ENCODE assay signal across 10 cellular contexts in the genomic region with DNA sequence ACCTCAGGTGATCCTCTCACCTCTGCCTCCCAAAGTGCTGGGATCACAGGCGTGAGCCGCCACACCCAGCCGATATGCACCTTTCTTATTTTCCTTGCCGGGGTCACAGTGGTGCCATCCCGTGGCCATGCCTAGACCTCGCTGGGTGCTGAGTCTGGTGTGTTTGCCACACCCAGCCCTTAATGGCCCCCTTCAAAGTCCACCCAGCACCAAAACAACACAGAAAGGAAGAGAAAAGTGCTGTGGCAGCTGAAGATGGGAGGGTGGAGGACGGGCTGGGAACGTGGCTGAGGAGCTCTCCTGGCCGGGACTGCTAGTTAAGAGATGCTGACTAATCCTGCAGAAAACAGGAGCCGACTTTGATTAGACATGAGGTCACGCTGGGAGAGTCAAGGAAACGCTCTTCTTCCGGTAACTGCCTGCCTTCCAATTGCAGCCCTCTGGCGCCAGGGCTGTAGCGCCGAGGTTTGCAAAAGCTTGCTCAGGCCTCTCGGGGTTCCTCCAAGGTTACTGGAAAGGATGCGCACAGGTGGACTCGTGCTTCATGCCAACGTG. TPM values are rescaled to one million over a fixed set of nuclear protein-coding genes. Genes with fewer than 3 reads are reported as not detected.
DNase-seq lines count a peak whose midpoint lies in the region; ATAC-seq and TF ChIP-seq lines count a peak whose summit lies in the region.
"Had no signal": no experiment of that assay in that cellular context is flagged by ENCODE, and none has a peak within 500 bp of the region (broad histone marks: within the 10 kb centered on the region; RNA-seq: fewer than 3 reads in every experiment).

No MANE protein-coding gene starts in this region.

- peaks cover 55% of the 10 kb centered on the region for H3K36me3 ChIP-seq in lower lobe of right lung
- H3K36me3 ChIP-seq: cardiac muscle cell had no signal

- H3K27ac ChIP-seq in lower lobe of right lung: peak overlapping the region; percentile 56
- H3K27ac ChIP-seq: cardiac muscle cell had no signal

- no peaks in the 10 kb centered on the region for H3K27me3 ChIP-seq in lower lobe of right lung (ENCODE audit: low read depth)
- H3K27me3 ChIP-seq: cardiac muscle cell had no signal

- no peaks in the 10 kb centered on the region for H3K9me3 ChIP-seq in lower lobe of right lung

- peak; percentile 44 to 49 for ATAC-seq in lower lobe of right lung
- ATAC-seq: T-helper 17 cell had no signal

- peak; percentile 4 for TF ChIP-seq CTCF in lower lobe of right lung (IDR thresholded peaks at IDR 0.05)

- intact Hi-C loops in lower lobe of right lung (cut with DNase I): no loop called here

- H3K4me3 ChIP-seq in lower lobe of right lung: no peak overlapping the region
- H3K4me3 ChIP-seq: cardiac muscle cell had no signal

- peaks cover 21% of the 10 kb centered on the region for H3K4me1 ChIP-seq in lower lobe of right lung

- DNase-seq in A172 (ENCODE audit: low spot score) (peak; percentile 96), M059J (ENCODE audit: low read depth) (peak; percentile 85), cerebellum (ENCODE audit: low spot score) (peak; percentile 51), lower lobe of right lung (no peak), DMS 273 (lab: John Stamatoyannopoulos, UW; ENCODE audit: unreplicated experiment) (no peak), HUDEP-2 (lab: John Stamatoyannopoulos, UW; ENCODE audit: unreplicated experiment in 76 of 76) (no peak)
- no peak for DNase-seq in activated naive CD4-positive, alpha-beta T cell treated with anti-CD3 and anti-CD28 coated beads, Interleukin-2, amount 50 U/mL, for 16 hours
- no peak for DNase-seq in activated CD4-positive, alpha-beta T cell treated with anti-CD3 and anti-CD28 coated beads, Interleukin-2, amount 50 U/mL, for 1 hour
- DNase-seq: T-helper 17 cell had no signal

RNA-seq across cellular contexts. Expression of a gene that starts 10.9 kb away (rescaled TPM):
- 6.5 and 8.0 TPM in 2 replicates for total RNA-seq in A172 (2014; rRNA removed; shearing (Covaris generic))
- total RNA-seq in M059J (2014; rRNA removed; shearing (Covaris generic)): 2.4 and 3.7 TPM in 2 replicates
- total RNA-seq in cerebellum (18.0 TPM), lower lobe of right lung (44.6 TPM)

RNA-seq across cellular contexts. Expression of a gene that starts 27.8 kb away (rescaled TPM):
- 1.0 and 1.1 TPM in 2 replicates for total RNA-seq in A172 (2014; rRNA removed; shearing (Covaris generic))
- total RNA-seq in M059J (2014; rRNA removed; shearing (Covaris generic)): 0.47 TPM in 1 of 2 replicates, not detected in the other
- total RNA-seq in cerebellum (3.4 TPM), lower lobe of right lung (37.4 TPM)

RNA-seq across cellular contexts. Expression of a gene that starts 32.0 kb away (rescaled TPM):
- total RNA-seq in A172 (2014; rRNA removed; shearing (Covaris generic)): 5.6 and 20.3 TPM in 2 replicates
- total RNA-seq in M059J (2014; rRNA removed; shearing (Covaris generic)): 1.7 and 3.1 TPM in 2 replicates
- 2.4 TPM for total RNA-seq in cerebellum
- 41.5 TPM for total RNA-seq in lower lobe of right lung

RNA-seq across cellular contexts. Expression of a gene that starts 55.1 kb away (rescaled TPM):
- total RNA-seq in A172 (2014; rRNA removed; shearing (Covaris generic)): 31.6 and 45.9 TPM in 2 replicates
- total RNA-seq in M059J (2014; rRNA removed; shearing (Covaris generic)): 11.8 and 22.4 TPM in 2 replicates
- total RNA-seq in cerebellum (22.9 TPM), lower lobe of right lung (71.3 TPM)

Comparison
In these comparisons a context has a peak if more than half of its experiments do, and no peak if none do; other contexts are left out.
1. DNase-seq: peak in A172 (single experiment), M059J (single experiment) and cerebellum (single experiment); none in lower lobe of right lung (single experiment), DMS 273 (single experiment), activated naive CD4-positive, alpha-beta T cell treated with anti-CD3 and anti-CD28 coated beads, Interleukin-2, amount 50 U/mL, for 16 hours (single experiment), activated CD4-positive, alpha-beta T cell treated with anti-CD3 and anti-CD28 coated beads, Interleukin-2, amount 50 U/mL, for 1 hour (single experiment) and HUDEP-2 (0 of 76).